8 cellular contexts compared by ENCODE assay signal in the genomic region with DNA sequence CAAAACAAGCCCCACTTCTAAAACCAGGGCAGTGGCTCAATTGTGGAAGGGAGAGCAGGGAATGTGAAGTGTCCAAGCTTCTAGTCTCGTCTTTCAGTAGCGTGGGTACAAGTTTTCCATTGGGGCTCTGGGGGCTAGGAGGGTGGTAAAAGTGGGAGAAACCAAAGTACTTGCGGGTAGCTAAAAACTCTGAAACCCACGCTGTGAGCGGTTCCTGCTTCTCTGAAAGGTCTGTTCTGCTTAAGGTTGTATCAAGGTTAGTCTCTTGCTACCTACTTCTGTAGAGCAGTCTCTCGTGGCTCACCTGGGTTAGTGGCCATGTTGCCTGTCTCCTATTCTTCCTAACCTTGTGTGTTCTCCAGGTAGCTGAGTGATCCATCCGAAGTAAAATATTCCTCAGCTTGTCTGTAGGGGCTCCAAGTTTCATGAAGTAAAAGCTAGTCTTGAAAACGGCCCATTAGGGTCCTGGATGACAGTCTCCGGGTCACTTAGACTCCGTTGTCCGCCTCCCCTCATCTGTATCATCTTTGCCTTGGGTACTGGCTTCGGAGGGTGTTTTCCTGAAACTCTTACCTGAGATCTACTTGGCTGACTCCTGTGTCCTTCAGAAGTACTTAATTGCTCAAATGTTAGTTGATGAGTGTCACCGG. TPM values are rescaled to one million over a fixed set of nuclear protein-coding genes. Genes with fewer than 3 reads are reported as not detected.
A peak's percentile ranks its signal among the peaks of the same experiment; 100 is the strongest.
DNase-seq lines count a peak whose midpoint lies in the region; ATAC-seq, FAIRE-seq and TF ChIP-seq lines count a peak whose summit lies in the region.

No MANE protein-coding gene starts in this region.

- in situ Hi-C loops in HepG2 (cut with HindIII; ENCODE audit: extremely low pct_ligation_motif_present, low pct_unique_long_range_greater_than_20kb), result no loop called here

- 0 out of 4 replicates have a peak, but pooled peaks of 1 of the 2 experiments have one; percentile 18 for TF ChIP-seq POLR2A in HepG2 (IDR thresholded peaks at IDR 0.05; ENCODE audit: insufficient read depth in 1 of 2, low read depth in 2 of 2, low read length in 2 of 2)
- no peak for TF ChIP-seq POLR2A in right lobe of liver (IDR thresholded peaks at IDR 0.05)

- no peak for FAIRE-seq in HepG2 (lab: Jason Lieb, UNC)
- no peak for FAIRE-seq in pancreas (lab: Jason Lieb, UNC)

- CTCF ChIA-PET in HepG2 (lab: Yijun Ruan, JAX; ENCODE audit: low intra/inter-chr PET ratio, low total read pairs), result no interaction called here

- H3K9ac ChIP-seq in HepG2 (ENCODE audit: insufficient read depth, low read depth, low read length), result no peak overlapping the region

- no peaks in the 10 kb centered on the region for H3K9me3 ChIP-seq in HepG2 (ENCODE audit: low read length)
- no peaks in the 10 kb centered on the region for H3K9me3 ChIP-seq in right lobe of liver
- no peaks in the 10 kb centered on the region for H3K9me3 ChIP-seq in aorta (ENCODE audit: control insufficient read depth, low read length)
- no peaks in the 10 kb centered on the region for H3K9me3 ChIP-seq in pancreas

- H3K9me3 Mint-ChIP-seq in mesothelial cell of epicardium, result no peaks in the 10 kb centered on the region

- no peak for TF ChIP-seq RAD21 in HepG2 (CRISPR knock-in tag; IDR thresholded peaks at IDR 0.05)

- peak overlapping the region; percentile 18; the same call in 1 of the 2 replicates for H3K4me2 ChIP-seq in HepG2 (ENCODE audit: low read depth, low read length)

- H3K4me3 ChIP-seq in HepG2 (replicated peaks in 1 of 3; ENCODE audit: insufficient read depth in 1 of 3, low read depth in 2 of 3, low read length in 3 of 3), result no peak overlapping the region
- no peak overlapping the region for H3K4me3 ChIP-seq in right lobe of liver
- H3K4me3 ChIP-seq in aorta (ENCODE audit: low read length in 2 of 2), result no peak overlapping the region
- no peak overlapping the region for H3K4me3 ChIP-seq in pancreas

- BruUV-seq in HepG2 (replicated peaks; lab: Mats Ljungman, UMichigan), result no TSS peak

- peak overlapping the region; percentile 99 for H3K27ac Mint-ChIP-seq in mesothelial cell of epicardium

- ATAC-seq in HepG2 (no peak), right lobe of liver (no peak), aorta (ENCODE audit: low FRiP score) (no peak), pancreas (no peak), HG02973 (IDR thresholded peaks at IDR 0.05; ENCODE audit: unreplicated experiment) (no peak)

- WGBS in HepG2 (ENCODE audit: low lambda C conversion rate), result 87% methylated on average over 13 of the region's 13 CpGs
- 91% methylated on average over 12 of the region's 13 CpGs for WGBS in right lobe of liver (ENCODE audit: insufficient coverage, low coverage, low lambda C conversion rate, missing lambda C conversion rate)
- WGBS in aorta, 2 donors, result 80 to 84% methylated on average over 13 of the region's 13 CpGs
- whole genome bisulfite sequencing in pancreas, 2 donors, result 84 to 89% methylated on average over 13 of the region's 13 CpGs

- H3K27ac ChIP-seq in HepG2 (ENCODE audit: extremely low read length, insufficient read depth, low read length) (peak overlapping the region; percentile 23), right lobe of liver (no peak overlapping the region), aorta (ENCODE audit: low read depth in 1 of 2, low read length in 2 of 2) (peak overlapping the region; percentile 58 to 94), pancreas (peak overlapping the region in 1 of 4 donors; percentile 95)

- H3K79me2 ChIP-seq in HepG2 (ENCODE audit: insufficient read depth, low read length), result peaks cover 31% of the 10 kb centered on the region

- no peak for TF ChIP-seq EP300 in HepG2 (IDR thresholded peaks at IDR 0.05; ENCODE audit: low read depth in 2 of 2, low read length in 2 of 2)
- no peak for TF ChIP-seq EP300 in HepG2 (CRISPR knock-in tag; IDR thresholded peaks at IDR 0.05; ENCODE audit: borderline replicate concordance)

- H3K36me3 Mint-ChIP-seq in mesothelial cell of epicardium, result peaks cover 7% of the 10 kb centered on the region

- H3K4me3 Mint-ChIP-seq in mesothelial cell of epicardium, result peak overlapping the region; percentile 82

- intact Hi-C loops in HepG2 (cut with micrococcal nuclease; ENCODE audit: unreplicated experiment) (no loop called here), right lobe of liver (cut with DNase I) (no loop called here), aorta (cut with DNase I) (loop anchor here in 1 of 2 donors (5.0 kb wide), 1 partner anchor 101 kb away; no protein-coding TSS in a partner anchor), pancreas (cut with DNase I) (no loop called here)

- peaks cover 89% of the 10 kb centered on the region for H3K4me1 ChIP-seq in HepG2 (ENCODE audit: insufficient read depth, low read length)
- H3K4me1 ChIP-seq in right lobe of liver, result peaks cover 0 to 24% (median 3%) of the 10 kb centered on the region in 4 donors
- peaks cover 3 to 5% of the 10 kb centered on the region in 2 donors for H3K4me1 ChIP-seq in aorta (ENCODE audit: control insufficient read depth in 1 of 2, insufficient read depth in 2 of 2, low read length in 2 of 2)
- H3K4me1 ChIP-seq in pancreas, result peaks cover 5 to 11% (median 6%) of the 10 kb centered on the region in 3 donors

- H3K27me3 Mint-ChIP-seq in mesothelial cell of epicardium (ENCODE audit: low read depth), result no peaks in the 10 kb centered on the region

- H2AFZ ChIP-seq in HepG2 (ENCODE audit: low read length), result no peak overlapping the region

- H4K20me1 ChIP-seq in HepG2 (ENCODE audit: insufficient read depth, low read length), result 0 out of 2 replicates have a peak, but pooled peaks cover 8% of the 10 kb centered on the region

- H3K27me3 ChIP-seq in HepG2 (ENCODE audit: control insufficient read depth in 1 of 2, insufficient read depth in 2 of 2, low read length in 2 of 2) (no peaks in the 10 kb centered on the region), right lobe of liver (no peaks in the 10 kb centered on the region), aorta (ENCODE audit: control insufficient read depth in 1 of 2, insufficient read depth in 2 of 2, low read length in 1 of 2) (no peaks in the 10 kb centered on the region), pancreas (no peaks in the 10 kb centered on the region)

- no peak for TF ChIP-seq CTCF in HepG2 (CRISPR knock-in tag; IDR thresholded peaks at IDR 0.05)
- no peak for TF ChIP-seq CTCF in right lobe of liver (IDR thresholded peaks at IDR 0.05)
- no peak for TF ChIP-seq CTCF in mesothelial cell of epicardium (IDR thresholded peaks at IDR 0.05; ENCODE audit: unreplicated experiment)
- TF ChIP-seq CTCF in pancreas (IDR thresholded peaks at IDR 0.05), result no peak

- DNase-seq in HepG2 (ENCODE audit: low spot score) (no peak), right lobe of liver (no peak), mesothelial cell of epicardium (ENCODE audit: low spot score in 2 of 2, unreplicated experiment in 2 of 2) (no peak), aorta (no peak), pancreas (no peak), mucosa of gallbladder (ENCODE audit: low spot score) (no peak)
- DNase-seq in activated T-cell treated with anti-CD3 and anti-CD28 coated beads, Interleukin-2, amount 50 U/mL, for 48 hours, result peak; percentile 55 to 57

- H3K36me3 ChIP-seq in HepG2 (replicated peaks in 1 of 2; ENCODE audit: control insufficient read depth in 1 of 2, insufficient read depth in 2 of 2, low read length in 2 of 2) (peaks cover 7 to 17% of the 10 kb centered on the region in 2 experiments), right lobe of liver (peaks cover 0 to 12% (median 6%) of the 10 kb centered on the region in 4 donors), aorta (ENCODE audit: control insufficient read depth in 1 of 2, insufficient read depth in 2 of 2, low read length in 1 of 2) (peaks cover 0 to 2% of the 10 kb centered on the region in 2 donors), pancreas (peaks cover 0 to 5% (median 3%) of the 10 kb centered on the region in 3 donors)

- POLR2A ChIA-PET in HepG2 (lab: Yijun Ruan, JAX), result interaction anchor here (1.1 to 4.5 kb wide), 5 partner anchors 11 to 40 kb away, joined by 3 to 29 read pairs (median 15); no protein-coding TSS in a partner anchor

- H3K4me1 Mint-ChIP-seq in mesothelial cell of epicardium, result peaks cover 47% of the 10 kb centered on the region

TF ChIP-seq in HepG2, 621 proteins besides CTCF, POLR2A, EP300 and RAD21 (continues in another document):
- TF ChIP-seq ZNF772 (CRISPR knock-in tag; IDR thresholded peaks at IDR 0.05) (no peak), POLR2AphosphoS5 (IDR thresholded peaks at IDR 0.05; ENCODE audit: low read depth, low read length) (0 out of 2 replicates have a peak, but pooled peaks have one; percentile 8), ZNF558 (CRISPR knock-in tag; IDR thresholded peaks at IDR 0.05; ENCODE audit: borderline replicate concordance) (no peak), NCOR1 (IDR thresholded peaks at IDR 0.05; ENCODE audit: borderline replicate concordance, low read length) (no peak)

RNA-seq across cellular contexts. Expression of a gene that starts 1.9 kb away (rescaled TPM):
- total RNA-seq in HepG2 (2016; rRNA removed; fragmentation: Illumina TruSeq; extraction: Trizol), result 106 and 120 TPM in 2 replicates
- 50.7 and 51.7 TPM in 2 replicates for total RNA-seq in HepG2 (2016; cell fraction: cytosol; rRNA removed; fragmentation: Illumina TruSeq; extraction: Trizol; ENCODE audit: low read depth)
- 98.1 and 109 TPM in 2 replicates for total RNA-seq in HepG2 (2016; cell fraction: insoluble cytoplasmic fraction; rRNA removed; fragmentation: Illumina TruSeq; extraction: Trizol)
- 54.9 and 56.0 TPM in 2 replicates for total RNA-seq in HepG2 (2016; cell fraction: membrane; rRNA removed; fragmentation: Illumina TruSeq; extraction: Trizol)
- total RNA-seq in HepG2 (2016; cell fraction: nucleus; rRNA removed; fragmentation: Illumina TruSeq; extraction: Trizol), result 57.3 and 65.4 TPM in 2 replicates
- 198 and 199 TPM in 2 replicates for polyA plus RNA-seq in HepG2 (2011; rRNA removed)
- 187 and 226 TPM in 2 replicates for polyA plus RNA-seq in HepG2 (2011; cell fraction: cytosol; rRNA removed)
- polyA plus RNA-seq in HepG2 (2011; cell fraction: nucleus; rRNA removed), result 166 and 177 TPM in 2 replicates
- polyA plus RNA-seq in HepG2 (2012), result 117 and 122 TPM in 2 replicates
- polyA plus RNA-seq in HepG2 (2016; cell fraction: cytosol; fragmentation: Illumina TruSeq; extraction: Trizol; ENCODE audit: low read depth), result 33.9 and 35.4 TPM in 2 replicates
- 136 and 179 TPM in 2 replicates for polyA plus RNA-seq in HepG2 (2016; cell fraction: insoluble cytoplasmic fraction; fragmentation: Illumina TruSeq; extraction: Trizol; ENCODE audit: low read depth)
- 47.7 and 51.7 TPM in 2 replicates for polyA plus RNA-seq in HepG2 (2016; cell fraction: membrane; fragmentation: Illumina TruSeq; extraction: Trizol; ENCODE audit: low read depth)
- polyA plus RNA-seq in HepG2 (2016; cell fraction: nucleus; fragmentation: Illumina TruSeq; extraction: Trizol; ENCODE audit: insufficient read depth, low read depth), result 118 and 124 TPM in 2 replicates
- 149 and 296 TPM in 2 replicates for polyA minus RNA-seq in HepG2 (2011; rRNA and poly(A)+ RNA removed; ENCODE audit: low replicate concordance)
- 111 and 136 TPM in 2 replicates for polyA minus RNA-seq in HepG2 (2011; cell fraction: cytosol; rRNA and poly(A)+ RNA removed)
- polyA minus RNA-seq in HepG2 (2011; cell fraction: nucleus; rRNA and poly(A)+ RNA removed), result 82.2 and 96.2 TPM in 2 replicates
- total RNA-seq in right lobe of liver, result 100 to 1,000 TPM in 1 of 6 experiments, 10 to 100 TPM in 5; 65.1 to 149 (median 76.4) TPM
- total RNA-seq in mesothelial cell of epicardium, result 227 to 229 TPM (median 227 TPM) in 3 replicates
- total RNA-seq in aorta, result 100 to 1,000 TPM; 339 to 593 TPM
- 100 to 1,000 TPM; 159 to 207 TPM for polyA plus RNA-seq in aorta
- 100 to 1,000 TPM in 1 of 6 donors, 10 to 100 TPM in 5; 56.8 to 102 (median 62.9) TPM for total RNA-seq in pancreas
- 10 to 100 TPM; 30.0 to 43.3 TPM for polyA plus RNA-seq in pancreas
- 297 TPM for total RNA-seq in mucosa of gallbladder

Comparison
In these comparisons a context has a peak if more than half of its experiments do, and no peak if none do; other contexts are left out.
1. H3K27ac ChIP-seq: peak in HepG2 (single experiment) and aorta (2 of 2); none in right lobe of liver (0 of 3).
2. DNase-seq: peak in activated T-cell treated with anti-CD3 and anti-CD28 coated beads, Interleukin-2, amount 50 U/mL, for 48 hours (2 of 2); none in HepG2 (single experiment), right lobe of liver (0 of 3), mesothelial cell of epicardium (0 of 2), aorta (0 of 2), pancreas (0 of 6) and mucosa of gallbladder (single experiment).